ENCODE assay signal across 22 cellular contexts in the genomic region with DNA sequence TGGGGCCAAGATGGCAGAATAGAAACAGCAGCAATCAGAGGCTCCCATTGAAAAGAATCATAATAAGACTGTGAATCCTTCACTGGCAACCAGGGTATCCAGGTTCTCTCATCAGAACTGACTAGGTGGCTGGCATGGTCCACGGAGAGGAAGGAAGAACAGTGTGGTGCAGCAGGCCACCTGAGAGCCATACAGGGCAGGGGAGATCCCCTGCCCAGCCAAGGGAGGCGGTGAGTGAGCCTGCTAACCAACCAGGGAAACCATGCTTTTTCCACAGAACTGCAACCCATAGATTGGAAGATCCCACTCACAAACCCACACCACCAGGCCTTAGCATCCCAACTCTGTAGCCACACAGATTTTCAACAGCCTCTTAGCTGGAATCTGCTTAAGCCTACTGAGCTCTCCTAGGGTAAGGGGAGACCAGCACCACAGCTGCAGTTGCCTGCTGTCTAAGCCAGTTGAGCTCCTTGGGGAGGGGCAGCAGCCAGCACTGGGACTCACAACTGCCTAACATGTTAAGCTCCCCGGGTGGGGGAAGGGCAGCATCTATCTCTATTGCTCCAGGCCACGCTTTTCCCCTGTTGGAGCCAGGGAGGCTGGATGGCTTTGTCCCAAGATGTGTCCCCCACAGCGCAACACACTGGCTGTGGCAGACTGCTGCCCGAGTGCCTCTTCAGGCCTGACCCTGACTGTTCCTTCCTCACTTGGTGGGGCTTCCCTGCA.
A peak's percentile ranks its signal among the peaks of the same experiment; 100 is the strongest.
DNase-seq lines count a peak whose midpoint lies in the region; FAIRE-seq and TF ChIP-seq lines count a peak whose summit lies in the region.
"Had no signal": no experiment of that assay in that cellular context is flagged by ENCODE, and none has a peak within 500 bp of the region (broad histone marks: within the 10 kb centered on the region; RNA-seq: fewer than 3 reads in every experiment).

No MANE protein-coding gene starts in this region.

- WGBS in H1 (ENCODE audit: extremely low coverage in 1 of 2, insufficient coverage in 1 of 2, insufficient read length in 1 of 2, insufficient replicate concordance in 2 of 2, low coverage in 1 of 2, low lambda C conversion rate in 2 of 2, missing lambda C conversion rate in 1 of 2), 2 experiments: 96% methylated on average over 5 of the region's 6 CpGs; no CpG with 5 or more reads in 1 of the 2 experiments
- no CpG with 5 or more reads among the region's 6 CpGs for WGBS in neuronal stem cell (ENCODE audit: extremely low coverage in 2 of 2, insufficient read length in 2 of 2, insufficient replicate concordance in 1 of 2), 2 donors

- H3K27me3 ChIP-seq in H1 (replicated peaks in 1 of 4; ENCODE audit: control insufficient read depth in 3 of 4, extremely low read depth in 1 of 4, insufficient read depth in 3 of 4, low read length in 3 of 4): no peaks in the 10 kb centered on the region; a peak in 1 of 7 replicates
- H3K27me3 ChIP-seq in neuronal stem cell (ENCODE audit: control insufficient read depth in 3 of 3, insufficient read depth in 3 of 3, low read depth in 1 of 3, low read length in 3 of 3): no peaks in the 10 kb centered on the region
- H3K27me3 ChIP-seq: BLaER1 treated with 17β-estradiol and CSF1 and Interleukin-3, amounts not matched to agents 10 nM and 100 nM had no signal

- no peak for TF ChIP-seq CTCF in H1 (IDR thresholded peaks at IDR 0.05; ENCODE audit: control extremely low read depth in 1 of 3, insufficient read depth in 1 of 3, low read depth in 1 of 3, low read length in 3 of 3)
- no peak for TF ChIP-seq CTCF in chondrocyte (IDR thresholded peaks at IDR 0.05)

- TF ChIP-seq RAD21 in H1 (IDR thresholded peaks at IDR 0.05 in 1 of 2, conservative IDR thresholded peaks at IDR 0.05 in 1 of 2; ENCODE audit: low read depth in 2 of 2, low read length in 2 of 2): no peak

- H3K27ac Mint-ChIP-seq in chondrocyte (ENCODE audit: unreplicated experiment): no peak overlapping the region
- H3K27ac Mint-ChIP-seq: CD4-positive, alpha-beta T cell; GM23338 had no signal

- H3K14ac ChIP-seq in H1 (ENCODE audit: insufficient read length): no peak overlapping the region
- H3K14ac ChIP-seq in neuronal stem cell (ENCODE audit: low read length): no peak overlapping the region

- H2BK12ac ChIP-seq in H1 (ENCODE audit: low read depth, low read length) (no peak overlapping the region), neuronal stem cell (ENCODE audit: low read length) (no peak overlapping the region)

- no peak overlapping the region for H3K56ac ChIP-seq in H1 (replicated peaks; ENCODE audit: insufficient read length, low read depth, low read length)

- H2BK15ac ChIP-seq in H1 (ENCODE audit: low read length) (no peak overlapping the region), neuronal stem cell (ENCODE audit: low read length) (no peak overlapping the region)

- TF ChIP-seq POLR2A in H1 (IDR thresholded peaks at IDR 0.05; ENCODE audit: control extremely low read depth in 1 of 2, low read depth in 2 of 2, low read length in 2 of 2): no peak

- no peaks in the 10 kb centered on the region for H3K4me1 Mint-ChIP-seq in chondrocyte (ENCODE audit: low read depth)
- H3K4me1 Mint-ChIP-seq: GM23338 had no signal

- FAIRE-seq in H1 (lab: Jason Lieb, UNC): no peak
- FAIRE-seq: A204.1, GM12878 had no signal

- H4K91ac ChIP-seq in H1 (replicated peaks; ENCODE audit: insufficient read length, low read length) (no peak overlapping the region), neuronal stem cell (ENCODE audit: low read depth, low read length, poor library complexity) (no peak overlapping the region)

- peak overlapping the region; percentile 13; the same call in 1 of the 2 replicates for H2AFZ ChIP-seq in H1 (ENCODE audit: low read length)
- no peak overlapping the region for H2AFZ ChIP-seq in neuronal stem cell (ENCODE audit: low read length)
- H2AFZ ChIP-seq: GM23338 had no signal

- POLR2A ChIA-PET in H1 (lab: Charles Lee; ENCODE audit: partially characterized antibody): no interaction called here

- H3K4me3 Mint-ChIP-seq in chondrocyte (ENCODE audit: unreplicated experiment): no peak overlapping the region
- H3K4me3 Mint-ChIP-seq: CD4-positive, alpha-beta T cell; GM23338 had no signal

- peaks cover 26% of the 10 kb centered on the region for H3K9me3 Mint-ChIP-seq in chondrocyte (ENCODE audit: low read depth)
- H3K9me3 Mint-ChIP-seq: CD4-positive, alpha-beta T cell had no signal

- H3K27me3 Mint-ChIP-seq in chondrocyte (ENCODE audit: low read depth): no peaks in the 10 kb centered on the region

- H3K9me3 ChIP-seq in H1 (ENCODE audit: insufficient read depth in 2 of 2, low read depth in 1 of 2, low read length in 1 of 2): no peaks in the 10 kb centered on the region
- no peaks in the 10 kb centered on the region for H3K9me3 ChIP-seq in neuronal stem cell (replicated peaks in 1 of 2; ENCODE audit: control insufficient read depth in 2 of 2, insufficient read depth in 1 of 2, low read depth in 1 of 2, low read length in 2 of 2)

- H2AK5ac ChIP-seq in H1 (ENCODE audit: low read depth, low read length) (no peak overlapping the region), neuronal stem cell (ENCODE audit: low read depth, low read length) (no peak overlapping the region)

- H3K4me2 ChIP-seq in H1 (ENCODE audit: insufficient read depth in 1 of 2, low read depth in 2 of 2, low read length in 2 of 2): no peak overlapping the region
- H3K4me2 ChIP-seq in neuronal stem cell (ENCODE audit: insufficient read depth, low read length, poor library complexity, severe bottlenecking): no peak overlapping the region
- H3K4me2 ChIP-seq: BLaER1 treated with 17β-estradiol and CSF1 and Interleukin-3, amounts not matched to agents 10 nM and 100 nM; GM23338; KMS-11 had no signal

- no peak overlapping the region for H4K8ac ChIP-seq in H1 (ENCODE audit: extremely low read depth, insufficient read depth, low read length)
- peak overlapping the region; percentile 89 for H4K8ac ChIP-seq in neuronal stem cell (ENCODE audit: low read depth, low read length)

- H3K27ac ChIP-seq in H1 (ENCODE audit: low read depth, low read length) (no peak overlapping the region), neuronal stem cell (replicated peaks; ENCODE audit: low read length) (no peak overlapping the region)
- H3K27ac ChIP-seq: BLaER1 treated with 17β-estradiol and CSF1 and Interleukin-3, amounts not matched to agents 10 nM and 100 nM; KMS-11 had no signal

- DNase-seq in NCI-H82 (lab: John Stamatoyannopoulos, UW) (peak; percentile 91), H1 (ENCODE audit: low read depth in 1 of 2, low spot score in 2 of 2) (no peak), neuronal stem cell (ENCODE audit: low spot score) (no peak), DMS53 (lab: John Stamatoyannopoulos, UW) (no peak), chondrocyte (ENCODE audit: low spot score) (no peak), NCI-H2029 treated with DMSO at 0.1 percent for 48 hours (lab: John Stamatoyannopoulos, UW) (no peak)
- no peak for DNase-seq in central memory CD4-positive, alpha-beta T cell
- DNase-seq: CD4-positive, alpha-beta T cell; COR-L47; GDM1; IMR-90; MM.1S; NCI-H2081 treated with DMSO at 0.1 percent for 48 hours; NCI-H2171; NCI-H748 treated with DMSO at 0.1 percent for 48 hours; NK-92 treated with Interleukin-12 subunit alpha and Interleukin-12 subunit beta, amount 100 ng/mL, for 24 hours; PC-3 had no signal

- H3K23ac ChIP-seq in H1 (ENCODE audit: insufficient read length): no peak overlapping the region
- H3K23ac ChIP-seq in neuronal stem cell (ENCODE audit: low read depth, low read length, poor library complexity): no peak overlapping the region

- H3K9ac ChIP-seq in H1 (replicated peaks in 1 of 4; ENCODE audit: extremely low read depth in 1 of 4, low read depth in 3 of 4, low read length in 3 of 4): no peak overlapping the region
- H3K9ac ChIP-seq in neuronal stem cell (ENCODE audit: low read depth, low read length, poor library complexity): no peak overlapping the region
- H3K9ac ChIP-seq: BLaER1 treated with 17β-estradiol and CSF1 and Interleukin-3, amounts not matched to agents 10 nM and 100 nM; KMS-11 had no signal

- H2BK120ac ChIP-seq in H1 (replicated peaks; ENCODE audit: low read depth, low read length) (no peak overlapping the region), neuronal stem cell (ENCODE audit: low read depth, low read length) (no peak overlapping the region)

- H2BK5ac ChIP-seq in H1 (ENCODE audit: low read depth, low read length) (no peak overlapping the region), neuronal stem cell (ENCODE audit: low read length) (no peak overlapping the region)

- H4K20me1 ChIP-seq in H1 (replicated peaks in 1 of 2; ENCODE audit: control insufficient read depth in 1 of 2, insufficient read depth in 2 of 2, low read length in 2 of 2): no peaks in the 10 kb centered on the region
- H4K20me1 ChIP-seq: BLaER1 treated with 17β-estradiol and CSF1 and Interleukin-3, amounts not matched to agents 10 nM and 100 nM had no signal

- no peak overlapping the region for H3K4me3 ChIP-seq in H1 (ENCODE audit: extremely low read depth in 1 of 4, insufficient read depth in 2 of 4, low read depth in 3 of 4, low read length in 4 of 4)
- H3K4me3 ChIP-seq in neuronal stem cell (ENCODE audit: low read length in 2 of 2): no peak overlapping the region
- H3K4me3 ChIP-seq: BLaER1 treated with 17β-estradiol and CSF1 and Interleukin-3, amounts not matched to agents 10 nM and 100 nM; GM12878; GM23338 had no signal

- CTCF ChIA-PET in H1 (lab: Charles Lee; ENCODE audit: partially characterized antibody): no interaction called here

- H3K79me1 ChIP-seq in H1 (ENCODE audit: low read depth, low read length) (no peaks in the 10 kb centered on the region), neuronal stem cell (ENCODE audit: low read depth, low read length) (no peaks in the 10 kb centered on the region)

- H3K79me2 ChIP-seq in H1 (ENCODE audit: control insufficient read depth in 1 of 2, insufficient read depth in 2 of 2, low read length in 2 of 2): no peaks in the 10 kb centered on the region

- no peaks in the 10 kb centered on the region for H3K4me1 ChIP-seq in H1 (replicated peaks in 1 of 4; ENCODE audit: control insufficient read depth in 3 of 4, insufficient read depth in 4 of 4, low read length in 3 of 4)
- H3K4me1 ChIP-seq in neuronal stem cell (ENCODE audit: control insufficient read depth in 2 of 2, insufficient read depth in 1 of 2, low read depth in 1 of 2, low read length in 2 of 2): peaks cover 0 to 3% of the 10 kb centered on the region in 2 donors

- H3K18ac ChIP-seq in H1 (ENCODE audit: extremely low read depth, low read length) (no peak overlapping the region), neuronal stem cell (ENCODE audit: low read length) (peak overlapping the region; percentile 52)

- no peak overlapping the region for H2BK20ac ChIP-seq in H1 (ENCODE audit: low read length)

- H3K36me3 Mint-ChIP-seq in chondrocyte (ENCODE audit: low read depth): peaks cover 1% of the 10 kb centered on the region

- no peak for TF ChIP-seq EP300 in H1 (IDR thresholded peaks at IDR 0.05; ENCODE audit: borderline replicate concordance in 1 of 2, low read depth in 2 of 2, low read length in 2 of 2)

- H3K4ac ChIP-seq in H1 (replicated peaks; ENCODE audit: insufficient read length, low read depth, low read length) (no peak overlapping the region), neuronal stem cell (ENCODE audit: low read length) (no peak overlapping the region)

- H3K36me3 ChIP-seq in H1 (ENCODE audit: control insufficient read depth in 2 of 4, insufficient read depth in 4 of 4, low read length in 3 of 4) (no peaks in the 10 kb centered on the region), neuronal stem cell (replicated peaks in 1 of 2; ENCODE audit: control insufficient read depth in 2 of 2, insufficient read depth in 2 of 2, low read length in 2 of 2) (no peaks in the 10 kb centered on the region)
- H3K36me3 ChIP-seq: BLaER1 treated with 17β-estradiol and CSF1 and Interleukin-3, amounts not matched to agents 10 nM and 100 nM had no signal

- no peak overlapping the region for H4K5ac ChIP-seq in H1 (ENCODE audit: insufficient read length, low read depth, low read length)

- H3K23me2 ChIP-seq in H1 (ENCODE audit: low read depth, low read length): no peaks in the 10 kb centered on the region
